Comparison of ENCODE assay signal across 8 cellular contexts in the genomic region with DNA sequence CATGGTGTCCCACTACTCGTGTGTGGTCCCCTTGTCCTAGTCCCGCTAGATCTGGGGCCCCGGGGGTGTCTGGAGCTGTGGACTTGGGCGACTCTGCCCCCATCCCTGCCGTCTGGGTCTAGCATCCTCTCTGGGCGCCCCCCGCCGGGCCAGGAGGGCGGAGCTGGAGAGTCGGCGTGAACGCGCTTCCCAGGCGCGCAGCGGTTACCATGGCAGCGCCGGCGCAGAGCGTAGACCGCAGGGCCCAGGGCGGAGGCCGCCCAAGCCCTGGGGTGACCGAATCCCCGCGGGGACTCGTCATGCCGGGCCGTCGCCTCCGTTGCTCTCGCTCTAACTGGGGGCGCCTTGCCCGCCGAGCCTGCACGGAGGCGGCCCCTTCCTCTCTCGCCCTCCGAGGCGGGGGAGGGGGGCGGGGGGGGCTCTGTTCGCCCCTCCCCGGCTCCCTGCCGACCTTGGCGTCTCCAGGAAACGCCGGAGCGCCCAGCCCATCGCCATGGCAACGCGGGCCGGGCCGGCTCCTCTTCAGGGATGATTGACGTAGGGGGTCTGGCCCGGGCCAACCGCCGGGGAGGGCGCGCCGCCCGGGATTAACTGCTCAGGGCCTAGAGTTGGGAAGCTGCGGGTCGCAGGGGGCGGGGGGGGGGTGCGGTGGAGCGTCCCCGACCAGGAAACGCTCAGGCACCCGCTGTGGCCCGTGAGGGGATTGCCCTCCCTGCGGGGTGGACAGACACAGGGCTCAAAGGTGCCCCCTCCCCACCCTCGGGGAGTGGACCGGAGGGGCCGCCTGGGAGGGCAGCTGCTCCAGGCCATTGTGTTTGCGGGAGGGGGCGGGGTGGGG. TPM values are rescaled to one million over a fixed set of nuclear protein-coding genes. Genes with fewer than 3 reads are reported as not detected.
DNase-seq lines count a peak whose midpoint lies in the region; ATAC-seq and TF ChIP-seq lines count a peak whose summit lies in the region.

No MANE protein-coding gene starts in this region.

- CTCF ChIA-PET in WTC11 (lab: Charles Lee), result interaction anchor here (0.6 to 2.2 kb wide), 7 partner anchors 8 to 152 kb away, joined by 3 to 31 read pairs (median 4); a partner anchor contains a TSS

- peak; percentile 51 for ATAC-seq in GM21723 (IDR thresholded peaks at IDR 0.05; ENCODE audit: unreplicated experiment)
- ATAC-seq in WTC11, result peak; percentile 70
- ATAC-seq in HG03025 (IDR thresholded peaks at IDR 0.05; ENCODE audit: low FRiP score, unreplicated experiment), result no peak

- H3K36me3 Mint-ChIP-seq in WTC11, result no peaks in the 10 kb centered on the region

- peak overlapping the region; percentile 82 for H3K27ac ChIP-seq in caudate nucleus (ENCODE audit: low read depth, low read length)

- H3K9me3 Mint-ChIP-seq in WTC11, result no peaks in the 10 kb centered on the region

- DNase-seq in DMS 273 (lab: John Stamatoyannopoulos, UW; ENCODE audit: unreplicated experiment), result peak; percentile 96
- peak; percentile 79 for DNase-seq in NCI-H1092 treated with DMSO at 0.1 percent for 48 hours (lab: John Stamatoyannopoulos, UW)
- peak; percentile 93 for DNase-seq in WTC11 (ENCODE audit: low spot score)
- DNase-seq in caudate nucleus (lab: John Stamatoyannopoulos, UW), result peak in 48 of 61 donors; percentile 18 to 85 (median 50)
- DNase-seq in islet precursor cell, result peak; percentile 94
- peak; percentile 62 to 63 for DNase-seq in stimulated activated CD4-positive, alpha-beta T cell treated with anti-CD3 and anti-CD28 coated beads, Interleukin-2, amount 100 ng/mL, for 48 hours

- peaks cover 27% of the 10 kb centered on the region for H3K4me1 Mint-ChIP-seq in WTC11

- POLR2A ChIA-PET in WTC11 (lab: Charles Lee), result interaction anchor here (0.6 to 1.5 kb wide), 3 partner anchors 8 to 13 kb away, joined by 3 to 6 read pairs (median 3); a partner anchor contains a TSS

- TF ChIP-seq CTCF in WTC11 (IDR thresholded peaks at IDR 0.05), result no peak

- no peak overlapping the region for H3K27ac Mint-ChIP-seq in WTC11

- no peaks in the 10 kb centered on the region for H3K27me3 Mint-ChIP-seq in WTC11 (ENCODE audit: low read depth)

- peak overlapping the region; percentile 60 for H3K4me3 Mint-ChIP-seq in WTC11

TF ChIP-seq in WTC11, 78 proteins besides CTCF, POLR2A, EP300 and RAD21 (continues in another document):
- TF ChIP-seq, protein P1, sequence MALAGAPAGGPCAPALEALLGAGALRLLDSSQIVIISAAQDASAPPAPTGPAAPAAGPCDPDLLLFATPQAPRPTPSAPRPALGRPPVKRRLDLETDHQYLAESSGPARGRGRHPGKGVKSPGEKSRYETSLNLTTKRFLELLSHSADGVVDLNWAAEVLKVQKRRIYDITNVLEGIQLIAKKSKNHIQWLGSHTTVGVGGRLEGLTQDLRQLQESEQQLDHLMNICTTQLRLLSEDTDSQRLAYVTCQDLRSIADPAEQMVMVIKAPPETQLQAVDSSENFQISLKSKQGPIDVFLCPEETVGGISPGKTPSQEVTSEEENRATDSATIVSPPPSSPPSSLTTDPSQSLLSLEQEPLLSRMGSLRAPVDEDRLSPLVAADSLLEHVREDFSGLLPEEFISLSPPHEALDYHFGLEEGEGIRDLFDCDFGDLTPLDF (CRISPR knock-in tag; IDR thresholded peaks at IDR 0.05), result 0 out of 2 replicates have a peak, but pooled peaks have one; percentile 24
- TF ChIP-seq CBFB (CRISPR knock-in tag; IDR thresholded peaks at IDR 0.05; ENCODE audit: low read depth) (0 out of 2 replicates have a peak, but pooled peaks have one; percentile 59), GTF2I (CRISPR knock-in tag; conservative IDR thresholded peaks at IDR 0.05) (no peak), NR1H2 (CRISPR knock-in tag; IDR thresholded peaks at IDR 0.05) (no peak), ZNF138 (CRISPR knock-in tag; conservative IDR thresholded peaks at IDR 0.05) (no peak), ZNF423 (CRISPR knock-in tag; IDR thresholded peaks at IDR 0.05) (peak; percentile 47; the same call in 1 of the 2 replicates), CREB1 (CRISPR knock-in tag; IDR thresholded peaks at IDR 0.05) (no peak), PRRX2 (CRISPR knock-in tag; IDR thresholded peaks at IDR 0.05) (no peak), ELF4 (CRISPR knock-in tag; IDR thresholded peaks at IDR 0.05; ENCODE audit: low read depth) (no peak), JAZF1 (CRISPR knock-in tag; IDR thresholded peaks at IDR 0.05) (no peak), MYBL2 (CRISPR knock-in tag; IDR thresholded peaks at IDR 0.05) (0 out of 2 replicates have a peak, but pooled peaks have one; percentile 8)
- TF ChIP-seq, protein P2, sequence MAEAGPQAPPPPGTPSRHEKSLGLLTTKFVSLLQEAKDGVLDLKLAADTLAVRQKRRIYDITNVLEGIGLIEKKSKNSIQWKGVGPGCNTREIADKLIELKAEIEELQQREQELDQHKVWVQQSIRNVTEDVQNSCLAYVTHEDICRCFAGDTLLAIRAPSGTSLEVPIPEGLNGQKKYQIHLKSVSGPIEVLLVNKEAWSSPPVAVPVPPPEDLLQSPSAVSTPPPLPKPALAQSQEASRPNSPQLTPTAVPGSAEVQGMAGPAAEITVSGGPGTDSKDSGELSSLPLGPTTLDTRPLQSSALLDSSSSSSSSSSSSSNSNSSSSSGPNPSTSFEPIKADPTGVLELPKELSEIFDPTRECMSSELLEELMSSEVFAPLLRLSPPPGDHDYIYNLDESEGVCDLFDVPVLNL (CRISPR knock-in tag; IDR thresholded peaks at IDR 0.05; ENCODE audit: borderline replicate concordance, low read depth), result no peak
- TF ChIP-seq, protein P3, sequence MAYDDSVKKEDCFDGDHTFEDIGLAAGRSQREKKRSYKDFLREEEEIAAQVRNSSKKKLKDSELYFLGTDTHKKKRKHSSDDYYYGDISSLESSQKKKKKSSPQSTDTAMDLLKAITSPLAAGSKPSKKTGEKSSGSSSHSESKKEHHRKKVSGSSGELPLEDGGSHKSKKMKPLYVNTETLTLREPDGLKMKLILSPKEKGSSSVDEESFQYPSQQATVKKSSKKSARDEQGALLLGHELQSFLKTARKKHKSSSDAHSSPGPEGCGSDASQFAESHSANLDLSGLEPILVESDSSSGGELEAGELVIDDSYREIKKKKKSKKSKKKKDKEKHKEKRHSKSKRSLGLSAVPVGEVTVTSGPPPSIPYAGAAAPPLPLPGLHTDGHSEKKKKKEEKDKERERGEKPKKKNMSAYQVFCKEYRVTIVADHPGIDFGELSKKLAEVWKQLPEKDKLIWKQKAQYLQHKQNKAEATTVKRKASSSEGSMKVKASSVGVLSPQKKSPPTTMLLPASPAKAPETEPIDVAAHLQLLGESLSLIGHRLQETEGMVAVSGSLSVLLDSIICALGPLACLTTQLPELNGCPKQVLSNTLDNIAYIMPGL (CRISPR knock-in tag; IDR thresholded peaks at IDR 0.05), result peak; percentile 76; the same call in 1 of the 2 replicates
- TF ChIP-seq, protein P4, sequence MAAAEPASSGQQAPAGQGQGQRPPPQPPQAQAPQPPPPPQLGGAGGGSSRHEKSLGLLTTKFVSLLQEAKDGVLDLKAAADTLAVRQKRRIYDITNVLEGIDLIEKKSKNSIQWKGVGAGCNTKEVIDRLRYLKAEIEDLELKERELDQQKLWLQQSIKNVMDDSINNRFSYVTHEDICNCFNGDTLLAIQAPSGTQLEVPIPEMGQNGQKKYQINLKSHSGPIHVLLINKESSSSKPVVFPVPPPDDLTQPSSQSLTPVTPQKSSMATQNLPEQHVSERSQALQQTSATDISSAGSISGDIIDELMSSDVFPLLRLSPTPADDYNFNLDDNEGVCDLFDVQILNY (CRISPR knock-in tag; IDR thresholded peaks at IDR 0.05), result 0 out of 2 replicates have a peak, but pooled peaks have one; percentile 12
- TF ChIP-seq, protein P5, sequence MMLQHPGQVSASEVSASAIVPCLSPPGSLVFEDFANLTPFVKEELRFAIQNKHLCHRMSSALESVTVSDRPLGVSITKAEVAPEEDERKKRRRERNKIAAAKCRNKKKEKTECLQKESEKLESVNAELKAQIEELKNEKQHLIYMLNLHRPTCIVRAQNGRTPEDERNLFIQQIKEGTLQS (CRISPR knock-in tag; conservative IDR thresholded peaks at IDR 0.05), result no peak
- TF ChIP-seq, protein P6, sequence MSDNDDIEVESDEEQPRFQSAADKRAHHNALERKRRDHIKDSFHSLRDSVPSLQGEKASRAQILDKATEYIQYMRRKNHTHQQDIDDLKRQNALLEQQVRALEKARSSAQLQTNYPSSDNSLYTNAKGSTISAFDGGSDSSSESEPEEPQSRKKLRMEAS (CRISPR knock-in tag; IDR thresholded peaks at IDR 0.05), result peak; percentile 44
- TF ChIP-seq, protein P7, sequence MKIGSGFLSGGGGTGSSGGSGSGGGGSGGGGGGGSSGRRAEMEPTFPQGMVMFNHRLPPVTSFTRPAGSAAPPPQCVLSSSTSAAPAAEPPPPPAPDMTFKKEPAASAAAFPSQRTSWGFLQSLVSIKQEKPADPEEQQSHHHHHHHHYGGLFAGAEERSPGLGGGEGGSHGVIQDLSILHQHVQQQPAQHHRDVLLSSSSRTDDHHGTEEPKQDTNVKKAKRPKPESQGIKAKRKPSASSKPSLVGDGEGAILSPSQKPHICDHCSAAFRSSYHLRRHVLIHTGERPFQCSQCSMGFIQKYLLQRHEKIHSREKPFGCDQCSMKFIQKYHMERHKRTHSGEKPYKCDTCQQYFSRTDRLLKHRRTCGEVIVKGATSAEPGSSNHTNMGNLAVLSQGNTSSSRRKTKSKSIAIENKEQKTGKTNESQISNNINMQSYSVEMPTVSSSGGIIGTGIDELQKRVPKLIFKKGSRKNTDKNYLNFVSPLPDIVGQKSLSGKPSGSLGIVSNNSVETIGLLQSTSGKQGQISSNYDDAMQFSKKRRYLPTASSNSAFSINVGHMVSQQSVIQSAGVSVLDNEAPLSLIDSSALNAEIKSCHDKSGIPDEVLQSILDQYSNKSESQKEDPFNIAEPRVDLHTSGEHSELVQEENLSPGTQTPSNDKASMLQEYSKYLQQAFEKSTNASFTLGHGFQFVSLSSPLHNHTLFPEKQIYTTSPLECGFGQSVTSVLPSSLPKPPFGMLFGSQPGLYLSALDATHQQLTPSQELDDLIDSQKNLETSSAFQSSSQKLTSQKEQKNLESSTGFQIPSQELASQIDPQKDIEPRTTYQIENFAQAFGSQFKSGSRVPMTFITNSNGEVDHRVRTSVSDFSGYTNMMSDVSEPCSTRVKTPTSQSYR (CRISPR knock-in tag; IDR thresholded peaks at IDR 0.05), result 0 out of 2 replicates have a peak, but pooled peaks have one; percentile 26

RNA-seq across cellular contexts. Expression of a gene that starts 8.9 kb away (rescaled TPM):
- 236 to 310 TPM (median 307 TPM) in 3 replicates for total RNA-seq in WTC11 (2021)

RNA-seq across cellular contexts. Expression of a gene that starts 9.9 kb away (rescaled TPM):
- 44.5 to 51.2 TPM (median 47.4 TPM) in 3 replicates for total RNA-seq in WTC11 (2021)

RNA-seq across cellular contexts. Expression of a gene that starts 31.6 kb away (rescaled TPM):
- 0.07 to 0.31 TPM (median 0.18 TPM) in 3 replicates for total RNA-seq in WTC11 (2021)

RNA-seq across cellular contexts. Expression of a gene that starts 43.1 kb away (rescaled TPM):
- 18.3 to 27.3 TPM (median 19.1 TPM) in 3 replicates for total RNA-seq in WTC11 (2021)
